Comparison of ENCODE assay signal across 8 cellular contexts in the genomic region with DNA sequence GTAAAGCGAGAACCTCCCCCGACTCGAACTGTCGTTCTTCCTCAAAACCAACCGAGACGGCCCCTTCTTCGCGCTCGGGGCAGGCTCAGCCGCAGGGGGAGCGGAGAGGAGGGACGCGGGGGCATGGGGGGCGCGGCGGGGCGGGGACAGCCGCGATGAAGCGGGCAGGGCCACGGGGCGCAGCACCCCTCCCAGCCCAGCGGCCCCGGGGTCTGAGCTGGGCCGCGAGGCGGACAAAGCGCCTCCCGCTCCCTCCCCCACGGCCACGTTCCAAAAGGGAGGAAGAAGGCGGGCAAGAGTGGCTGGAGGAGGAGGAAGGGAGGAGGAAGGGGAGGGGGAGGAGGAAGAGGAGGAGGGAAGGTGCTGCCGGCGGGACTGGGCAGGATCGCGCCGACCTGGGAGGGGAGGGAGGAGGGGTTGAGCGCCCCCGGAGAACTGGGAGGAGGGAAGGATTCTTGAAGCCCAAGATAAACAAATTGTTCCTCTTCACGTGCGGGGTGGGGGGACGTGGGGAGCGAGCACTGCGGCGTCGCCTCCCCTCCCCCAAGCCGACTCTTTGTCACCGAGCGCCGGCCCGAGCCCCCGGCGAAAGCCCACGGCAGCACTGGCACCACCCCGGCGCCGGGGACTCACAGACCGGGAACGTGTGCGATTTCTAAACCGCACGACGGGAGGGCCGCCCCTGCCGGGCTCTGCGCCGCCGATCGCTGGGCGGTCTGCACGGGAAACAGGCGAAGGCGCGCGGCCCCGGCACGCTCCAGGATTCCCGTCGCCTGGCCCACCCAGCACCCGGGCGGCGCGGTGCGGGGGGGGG. TPM values are rescaled to one million over a fixed set of nuclear protein-coding genes. Genes with fewer than 3 reads are reported as not detected.
DNase-seq lines count a peak whose midpoint lies in the region; ATAC-seq and FAIRE-seq lines count a peak whose summit lies in the region.

No MANE protein-coding gene starts in this region.

- no peaks in the 10 kb centered on the region for H3K9me3 Mint-ChIP-seq in activated T-cell treated with anti-CD3 and anti-CD28 coated beads, Interleukin-2, amount 50 U/mL, for 72 hours

- H3K36me3 Mint-ChIP-seq in activated T-cell treated with anti-CD3 and anti-CD28 coated beads, Interleukin-2, amount 50 U/mL, for 72 hours (ENCODE audit: insufficient read depth in 2 of 2), result peaks cover 0 to 3% of the 10 kb centered on the region in 2 donors

- H3K4me1 Mint-ChIP-seq in activated T-cell treated with anti-CD3 and anti-CD28 coated beads, Interleukin-2, amount 50 U/mL, for 72 hours (ENCODE audit: low read depth), result peaks cover 39% of the 10 kb centered on the region

- H3K4me3 ChIP-seq in Karpas-422 (ENCODE audit: low read length), result peak overlapping the region; percentile 80
- H3K4me3 ChIP-seq in esophagus (ENCODE audit: low read depth in 1 of 2, low read length in 2 of 2), result peak overlapping the region; percentile 78 to 85
- peak overlapping the region; percentile 73 for H3K4me3 ChIP-seq in mononuclear cell (ENCODE audit: low read length)

- peak overlapping the region; percentile 72 for H3K27ac Mint-ChIP-seq in activated T-cell treated with anti-CD3 and anti-CD28 coated beads, Interleukin-2, amount 50 U/mL, for 72 hours

- 0 to 1% methylated on average over 61 to 84 of the region's 84 CpGs for WGBS in esophagus, 2 donors

- peak overlapping the region; percentile 95 to 99 for H3K4me3 Mint-ChIP-seq in activated T-cell treated with anti-CD3 and anti-CD28 coated beads, Interleukin-2, amount 50 U/mL, for 72 hours

- FAIRE-seq in RCC 7860 (lab: Jason Lieb, UNC), result no peak

- H4K20me1 ChIP-seq in Karpas-422 (ENCODE audit: insufficient read depth, low read depth, low read length), result peaks cover 10% of the 10 kb centered on the region; the same call in 1 of the 2 replicates

- peak overlapping the region; percentile 89 for H3K9ac ChIP-seq in Karpas-422 (ENCODE audit: low read length)

- peaks cover 40% of the 10 kb centered on the region for H3K27me3 Mint-ChIP-seq in activated T-cell treated with anti-CD3 and anti-CD28 coated beads, Interleukin-2, amount 50 U/mL, for 72 hours (ENCODE audit: low read depth)

- ATAC-seq in activated T-cell treated with anti-CD3 and anti-CD28 coated beads, Interleukin-2, amount 50 U/mL, for 72 hours (replicated peaks in 1 of 2), result peak; percentile 30 to 35
- no peak for ATAC-seq in HG02970 (IDR thresholded peaks at IDR 0.05; ENCODE audit: low FRiP score, unreplicated experiment)

- H3K36me3 ChIP-seq in Karpas-422 (ENCODE audit: insufficient read depth, low read length) (no peaks in the 10 kb centered on the region), esophagus (ENCODE audit: control insufficient read depth in 2 of 2, insufficient read depth in 2 of 2, low read length in 1 of 2) (no peaks in the 10 kb centered on the region)

- DNase-seq in ELR (ENCODE audit: low read depth) (peak; percentile 92), Karpas-422 (peak; percentile 95), RCC 7860 (ENCODE audit: low spot score) (peak; percentile 52)
- peak; percentile 72 to 74 for DNase-seq in activated T-cell treated with anti-CD3 and anti-CD28 coated beads, Interleukin-2, amount 50 U/mL, for 72 hours
- peak; percentile 62 to 77 for DNase-seq in stimulated activated CD8-positive, alpha-beta memory T cell treated with anti-CD3 and anti-CD28 coated beads, Interleukin-7, amount 100 ng/mL, for 4 hours (ENCODE audit: low read depth in 2 of 2)

- H3K9me3 ChIP-seq in Karpas-422 (ENCODE audit: low read length), result no peaks in the 10 kb centered on the region
- no peaks in the 10 kb centered on the region for H3K9me3 ChIP-seq in esophagus (ENCODE audit: control insufficient read depth in 2 of 2, insufficient read depth in 1 of 2, low read depth in 1 of 2, low read length in 1 of 2)
- no peaks in the 10 kb centered on the region for H3K9me3 ChIP-seq in mononuclear cell (ENCODE audit: low read depth, low read length)

- H3K27me3 ChIP-seq in Karpas-422 (ENCODE audit: low read length) (no peaks in the 10 kb centered on the region), esophagus (ENCODE audit: control insufficient read depth in 1 of 2, insufficient read depth in 2 of 2, low read length in 2 of 2) (no peaks in the 10 kb centered on the region), mononuclear cell (ENCODE audit: insufficient read depth, low read length) (no peaks in the 10 kb centered on the region)

- peaks cover 45% of the 10 kb centered on the region for H3K79me2 ChIP-seq in Karpas-422 (ENCODE audit: low read length)

- peaks cover 58% of the 10 kb centered on the region for H3K4me1 ChIP-seq in Karpas-422 (ENCODE audit: low read length)
- no peaks in the 10 kb centered on the region for H3K4me1 ChIP-seq in esophagus (ENCODE audit: control insufficient read depth in 2 of 2, insufficient read depth in 2 of 2, low read length in 1 of 2)
- peaks cover 21% of the 10 kb centered on the region for H3K4me1 ChIP-seq in mononuclear cell (ENCODE audit: insufficient read depth, low read length)

- no peaks in the 10 kb centered on the region for H3K9me2 ChIP-seq in Karpas-422 (replicated peaks; ENCODE audit: insufficient read depth, low read length)

- H2AFZ ChIP-seq in Karpas-422 (ENCODE audit: low read length), result no peak overlapping the region

- H3K27ac ChIP-seq in Karpas-422 (ENCODE audit: low read length) (peak overlapping the region; percentile 97), esophagus (ENCODE audit: low read depth in 2 of 2, low read length in 1 of 2) (peak overlapping the region; percentile 99)

- peak overlapping the region; percentile 83 for H3K4me2 ChIP-seq in Karpas-422 (ENCODE audit: low read depth, low read length, poor library complexity, severe bottlenecking)

RNA-seq across cellular contexts. Expression of a gene that starts 2.9 kb away (rescaled TPM):
- 20.0 and 20.8 TPM in 2 replicates for total RNA-seq in Karpas-422 (2014; rRNA removed; shearing (Covaris generic); ENCODE audit: low replicate concordance)
- total RNA-seq in activated T-cell treated with anti-CD3 and anti-CD28 coated beads, Interleukin-2, amount 50 U/mL, for 72 hours, result 1 to 10 TPM; 5.3 to 5.5 TPM
- 1 to 10 TPM; 3.7 to 3.8 TPM for polyA plus RNA-seq in esophagus
- total RNA-seq in mononuclear cell, result 4.4 TPM
